ENCODE assay signal across 15 cellular contexts in genomic region chr10:60914676-60915075, GRCh38. TPM values are rescaled to one million over a fixed set of nuclear protein-coding genes. Genes with fewer than 3 reads are reported as not detected.
DNase-seq lines count a peak whose midpoint lies in the region; ATAC-seq and TF ChIP-seq lines count a peak whose summit lies in the region.
"Had no signal": no experiment of that assay in that cellular context is flagged by ENCODE, and none has a peak within 500 bp of the region (broad histone marks: within the 10 kb centered on the region; RNA-seq: fewer than 3 reads in every experiment).

No MANE protein-coding gene starts in this region.

- no peak overlapping the region for H3K14ac ChIP-seq in neuronal stem cell (ENCODE audit: low read length)

- H3K27ac ChIP-seq in RWPE2 (ENCODE audit: poor library complexity, severe bottlenecking) (no peak overlapping the region), neuronal stem cell (replicated peaks; ENCODE audit: low read length) (no peak overlapping the region)

- H2BK5ac ChIP-seq in neuronal stem cell (ENCODE audit: low read length): no peak overlapping the region

- no peak overlapping the region for H4K91ac ChIP-seq in neuronal stem cell (ENCODE audit: low read depth, low read length, poor library complexity)

- H3K27me3 ChIP-seq in RWPE2 (ENCODE audit: insufficient read depth, poor library complexity, severe bottlenecking): no peaks in the 10 kb centered on the region
- no peaks in the 10 kb centered on the region for H3K27me3 ChIP-seq in neuronal stem cell (ENCODE audit: control insufficient read depth in 3 of 3, insufficient read depth in 3 of 3, low read depth in 1 of 3, low read length in 3 of 3)
- H3K27me3 ChIP-seq: BE2C, Peyer's patch had no signal

- peak overlapping the region; percentile 83 for H3K27ac Mint-ChIP-seq in osteocyte (ENCODE audit: unreplicated experiment)
- H3K27ac Mint-ChIP-seq: activated naive CD4-positive, alpha-beta T cell treated with anti-CD3 and anti-CD28 coated beads for 36 hours; naive thymus-derived CD8-positive, alpha-beta T cell had no signal

- H3K4me1 ChIP-seq in RWPE2 (ENCODE audit: insufficient read depth, poor library complexity, severe bottlenecking) (peaks cover 6% of the 10 kb centered on the region), neuronal stem cell (ENCODE audit: control insufficient read depth in 2 of 2, insufficient read depth in 1 of 2, low read depth in 1 of 2, low read length in 2 of 2) (peaks cover 0 to 9% of the 10 kb centered on the region in 2 donors)
- H3K4me1 ChIP-seq: BE2C, Peyer's patch had no signal

- H3K27me3 Mint-ChIP-seq in osteocyte (ENCODE audit: unreplicated experiment): no peaks in the 10 kb centered on the region

- no peak overlapping the region for H3K4ac ChIP-seq in neuronal stem cell (ENCODE audit: low read length)

- no peak overlapping the region for H3K23ac ChIP-seq in neuronal stem cell (ENCODE audit: low read depth, low read length, poor library complexity)

- H2AFZ ChIP-seq in neuronal stem cell (ENCODE audit: low read length): no peak overlapping the region

- H2AK5ac ChIP-seq in neuronal stem cell (ENCODE audit: low read depth, low read length): no peak overlapping the region

- no peak overlapping the region for H4K8ac ChIP-seq in neuronal stem cell (ENCODE audit: low read depth, low read length)

- H3K4me3 Mint-ChIP-seq in osteocyte (ENCODE audit: unreplicated experiment): no peak overlapping the region
- H3K4me3 Mint-ChIP-seq: activated naive CD4-positive, alpha-beta T cell treated with anti-CD3 and anti-CD28 coated beads for 36 hours; naive thymus-derived CD8-positive, alpha-beta T cell had no signal

- POLR2A ChIA-PET in AG04449 (lab: Yijun Ruan, JAX): no interaction called here

- no peak overlapping the region for H2BK15ac ChIP-seq in neuronal stem cell (ENCODE audit: low read length)

- no peaks in the 10 kb centered on the region for H3K9me3 ChIP-seq in RWPE2 (ENCODE audit: severe bottlenecking)
- H3K9me3 ChIP-seq in neuronal stem cell (replicated peaks in 1 of 2; ENCODE audit: control insufficient read depth in 2 of 2, insufficient read depth in 1 of 2, low read depth in 1 of 2, low read length in 2 of 2): peaks cover 0 to 17% of the 10 kb centered on the region in 2 donors
- H3K9me3 ChIP-seq: BE2C, Peyer's patch had no signal

- H3K4me1 Mint-ChIP-seq in osteocyte (ENCODE audit: unreplicated experiment): peaks cover 52% of the 10 kb centered on the region

- CTCF ChIA-PET in AG04449 (lab: Yijun Ruan, JAX): no interaction called here

- ATAC-seq in RWPE2 (ENCODE audit: low read depth) (peak; percentile 40; the same call in 2 of the 3 replicates), GM18520 (IDR thresholded peaks at IDR 0.05; ENCODE audit: unreplicated experiment) (no peak)
- no peak for ATAC-seq in stimulated activated naive CD8-positive, alpha-beta T cell treated with anti-CD3 and anti-CD28 coated beads, Interleukin-15, Interleukin-2, amounts not matched to agents 100 U/mL and 50 U/mL, for 24 hours
- ATAC-seq: naive thymus-derived CD8-positive, alpha-beta T cell had no signal

- DNase-seq in AG04449 (ENCODE audit: low read depth, low spot score) (peak; percentile 90), RWPE2 (ENCODE audit: low spot score) (no peak), fibroblast of pulmonary artery (ENCODE audit: low read depth) (peak; percentile 85), osteocyte (ENCODE audit: extremely low spot score, unreplicated experiment) (no peak), neuronal stem cell (ENCODE audit: low spot score) (no peak), NCI-H524 treated with DMSO at 0.1 percent for 48 hours (lab: John Stamatoyannopoulos, UW) (no peak)
- DNase-seq in stimulated activated naive CD8-positive, alpha-beta T cell treated with anti-CD3 and anti-CD28 coated beads, Interleukin-15, Interleukin-2, amounts not matched to agents 100 U/mL and 50 U/mL, for 24 hours: no peak
- DNase-seq: activated CD4-positive, alpha-beta T cell treated with anti-CD3 and anti-CD28 coated beads for 1 hour; activated naive CD4-positive, alpha-beta T cell treated with anti-CD3 and anti-CD28 coated beads for 36 hours; BE2C; foreskin melanocyte; naive thymus-derived CD8-positive, alpha-beta T cell; NCI-H2107 had no signal

- H3K4me3 ChIP-seq in AG04449 (ENCODE audit: low read depth, low read length) (no peak overlapping the region), RWPE2 (ENCODE audit: severe bottlenecking) (no peak overlapping the region), fibroblast of pulmonary artery (replicated peaks; ENCODE audit: low read depth, low read length) (no peak overlapping the region), neuronal stem cell (ENCODE audit: low read length in 2 of 2) (no peak overlapping the region)
- H3K4me3 ChIP-seq: Peyer's patch had no signal

- H3K36me3 ChIP-seq in RWPE2 (ENCODE audit: low read depth) (no peaks in the 10 kb centered on the region), neuronal stem cell (replicated peaks in 1 of 2; ENCODE audit: control insufficient read depth in 2 of 2, insufficient read depth in 2 of 2, low read length in 2 of 2) (peaks cover 0 to 19% of the 10 kb centered on the region in 2 donors)
- H3K36me3 ChIP-seq: BE2C, Peyer's patch had no signal

- H3K4me2 ChIP-seq in neuronal stem cell (ENCODE audit: insufficient read depth, low read length, poor library complexity, severe bottlenecking): no peak overlapping the region

- WGBS in neuronal stem cell (ENCODE audit: extremely low coverage in 2 of 2, insufficient read length in 2 of 2, insufficient replicate concordance in 1 of 2), 2 donors: no CpG with 5 or more reads among the region's 2 CpGs

- H2BK12ac ChIP-seq in neuronal stem cell (ENCODE audit: low read length): no peak overlapping the region

- H3K9me3 Mint-ChIP-seq in osteocyte (ENCODE audit: unreplicated experiment): peaks cover 4% of the 10 kb centered on the region

- no peak overlapping the region for H3K18ac ChIP-seq in neuronal stem cell (ENCODE audit: low read length)

- H3K9ac ChIP-seq in neuronal stem cell (ENCODE audit: low read depth, low read length, poor library complexity): no peak overlapping the region

- TF ChIP-seq CTCF in AG04449 (IDR thresholded peaks at IDR 0.05; ENCODE audit: insufficient read depth, low read length, missing control alignments) (no peak), RWPE2 (IDR thresholded peaks at IDR 0.05; ENCODE audit: poor library complexity, severe bottlenecking) (no peak), fibroblast of pulmonary artery (IDR thresholded peaks at IDR 0.05; ENCODE audit: low read length, missing control alignments) (no peak), osteocyte (IDR thresholded peaks at IDR 0.05) (no peak)

- no peak overlapping the region for H2BK120ac ChIP-seq in neuronal stem cell (ENCODE audit: low read depth, low read length)

- H3K36me3 Mint-ChIP-seq in osteocyte (ENCODE audit: unreplicated experiment): peaks cover 13% of the 10 kb centered on the region
- H3K36me3 Mint-ChIP-seq: naive thymus-derived CD8-positive, alpha-beta T cell had no signal

- no peaks in the 10 kb centered on the region for H3K79me1 ChIP-seq in neuronal stem cell (ENCODE audit: low read depth, low read length)

RNA-seq across cellular contexts. Expression of gene RHOBTB1, which starts 29.3 kb away (rescaled TPM):
- 16.0 and 17.2 TPM in 2 replicates for total RNA-seq in osteocyte
- 16.5 TPM for polyA plus RNA-seq in neuronal stem cell (2013, experiment 1 of 2)
- polyA plus RNA-seq in neuronal stem cell (2013, experiment 2 of 2): 15.5 TPM
- total RNA-seq: activated naive CD4-positive, alpha-beta T cell treated with anti-CD3 and anti-CD28 coated beads for 36 hours had no signal
- polyA plus RNA-seq: naive thymus-derived CD8-positive, alpha-beta T cell had no signal

Comparison
In these comparisons a context has a peak if more than half of its experiments do, and no peak if none do; other contexts are left out.
1. DNase-seq: peak in AG04449 (single experiment) and fibroblast of pulmonary artery (single experiment); none in RWPE2 (single experiment), osteocyte (single experiment), neuronal stem cell (single experiment), stimulated activated naive CD8-positive, alpha-beta T cell treated with anti-CD3 and anti-CD28 coated beads, Interleukin-15, Interleukin-2, amounts not matched to agents 100 U/mL and 50 U/mL, for 24 hours (single experiment) and NCI-H524 treated with DMSO at 0.1 percent for 48 hours (single experiment).